ENCODE assay signal across 1 cellular context in genomic region chr7:150332852-150333635, GRCh38.
TF ChIP-seq lines count a peak whose summit lies in the region.

No MANE protein-coding gene starts in this region.

TF ChIP-seq in WTC11, 78 proteins besides CTCF, POLR2A, EP300 and RAD21:
- TF ChIP-seq ZMAT4 (CRISPR knock-in tag; IDR thresholded peaks at IDR 0.05): no peak
- TF ChIP-seq EMX1 (CRISPR knock-in tag; IDR thresholded peaks at IDR 0.05): no peak
- no peak for TF ChIP-seq ERG (CRISPR knock-in tag; IDR thresholded peaks at IDR 0.05)
- TF ChIP-seq SOX15 (CRISPR knock-in tag; IDR thresholded peaks at IDR 0.05): no peak
- no peak for TF ChIP-seq NFYB (CRISPR knock-in tag; conservative IDR thresholded peaks at IDR 0.05; ENCODE audit: low read depth)
- TF ChIP-seq USF1 (CRISPR knock-in tag; IDR thresholded peaks at IDR 0.05): no peak
- no peak for TF ChIP-seq MYBL2 (CRISPR knock-in tag; IDR thresholded peaks at IDR 0.05)
- TF ChIP-seq CREM (CRISPR knock-in tag; IDR thresholded peaks at IDR 0.05): no peak
- no peak for TF ChIP-seq ZNF317 (CRISPR knock-in tag; IDR thresholded peaks at IDR 0.05; ENCODE audit: borderline replicate concordance, low read depth)
TF ChIP-seq in WTC11: peak in this region for 0.
